14 cellular contexts compared by ENCODE assay signal in genomic region chr9:123431581-123431980, GRCh38.
DNase-seq lines count a peak whose midpoint lies in the region; ATAC-seq and TF ChIP-seq lines count a peak whose summit lies in the region.
"Had no signal": no experiment of that assay in that cellular context is flagged by ENCODE, and none has a peak within 500 bp of the region (broad histone marks: within the 10 kb centered on the region; RNA-seq: fewer than 3 reads in every experiment).

No MANE protein-coding gene starts in this region.

- H3K4me1 ChIP-seq in neuronal stem cell (ENCODE audit: control insufficient read depth in 2 of 2, insufficient read depth in 1 of 2, low read depth in 1 of 2, low read length in 2 of 2): peaks cover 15% of the 10 kb centered on the region in 2 donors
- no peaks in the 10 kb centered on the region for H3K4me1 ChIP-seq in upper lobe of right lung
- H3K4me1 ChIP-seq: BE2C, Caco-2 had no signal

- no peak overlapping the region for H4K8ac ChIP-seq in neuronal stem cell (ENCODE audit: low read depth, low read length)

- peak overlapping the region; percentile 36 for H3K9ac ChIP-seq in neuronal stem cell (ENCODE audit: low read depth, low read length, poor library complexity)

- no peak overlapping the region for H2AFZ ChIP-seq in neuronal stem cell (ENCODE audit: low read length)

- intact Hi-C loops in upper lobe of right lung (cut with DNase I): no loop called here

- H2AK5ac ChIP-seq in neuronal stem cell (ENCODE audit: low read depth, low read length): no peak overlapping the region

- H3K4ac ChIP-seq in neuronal stem cell (ENCODE audit: low read length): no peak overlapping the region

- CTCF ChIA-PET in activated CD8-positive, alpha-beta memory T cell treated with anti-CD3 and anti-CD28 coated beads, Interleukin-2, amount 10 ng/mL, durations not matched to agents 7 days and 5 days (lab: Charles Lee): no interaction called here

- H3K27ac Mint-ChIP-seq in activated CD8-positive, alpha-beta memory T cell treated with anti-CD3 and anti-CD28 coated beads, Interleukin-2, amount 10 ng/mL, durations not matched to agents 7 days and 5 days: no peak overlapping the region

- no peaks in the 10 kb centered on the region for H3K9me3 Mint-ChIP-seq in activated CD8-positive, alpha-beta memory T cell treated with anti-CD3 and anti-CD28 coated beads, Interleukin-2, amount 10 ng/mL, durations not matched to agents 7 days and 5 days (ENCODE audit: low read depth)
- H3K9me3 Mint-ChIP-seq: CD8-positive, alpha-beta memory T cell; H9 had no signal

- no peaks in the 10 kb centered on the region for H3K79me1 ChIP-seq in neuronal stem cell (ENCODE audit: low read depth, low read length)

- H3K36me3 ChIP-seq in neuronal stem cell (replicated peaks in 1 of 2; ENCODE audit: control insufficient read depth in 2 of 2, insufficient read depth in 2 of 2, low read length in 2 of 2) (peaks cover 0 to 2% of the 10 kb centered on the region in 2 donors), upper lobe of right lung (no peaks in the 10 kb centered on the region)
- H3K36me3 ChIP-seq: BE2C had no signal

- H3K4me3 Mint-ChIP-seq in activated CD8-positive, alpha-beta memory T cell treated with anti-CD3 and anti-CD28 coated beads, Interleukin-2, amount 10 ng/mL, durations not matched to agents 7 days and 5 days: no peak overlapping the region
- H3K4me3 Mint-ChIP-seq: CD4-positive, CD25-positive, alpha-beta regulatory T cell; H9 had no signal

- TF ChIP-seq CTCF in choroid plexus epithelial cell (conservative IDR thresholded peaks at IDR 0.05; ENCODE audit: low read depth, low read length): no peak
- TF ChIP-seq CTCF in coronary artery (IDR thresholded peaks at IDR 0.05): no peak
- no peak for TF ChIP-seq CTCF in upper lobe of right lung (IDR thresholded peaks at IDR 0.05)

- H3K27me3 ChIP-seq in neuronal stem cell (ENCODE audit: control insufficient read depth in 3 of 3, insufficient read depth in 3 of 3, low read depth in 1 of 3, low read length in 3 of 3) (no peaks in the 10 kb centered on the region), upper lobe of right lung (no peaks in the 10 kb centered on the region)
- H3K27me3 ChIP-seq: BE2C had no signal

- H3K4me3 ChIP-seq in choroid plexus epithelial cell (ENCODE audit: low read depth, low read length): no peak overlapping the region
- no peak overlapping the region for H3K4me3 ChIP-seq in coronary artery
- no peak overlapping the region for H3K4me3 ChIP-seq in neuronal stem cell (ENCODE audit: low read length in 2 of 2)
- H3K4me3 ChIP-seq in upper lobe of right lung: no peak overlapping the region

- H4K91ac ChIP-seq in neuronal stem cell (ENCODE audit: low read depth, low read length, poor library complexity): no peak overlapping the region

- H2BK15ac ChIP-seq in neuronal stem cell (ENCODE audit: low read length): no peak overlapping the region

- no peak overlapping the region for H2BK120ac ChIP-seq in neuronal stem cell (ENCODE audit: low read depth, low read length)

- no peak overlapping the region for H3K4me2 ChIP-seq in neuronal stem cell (ENCODE audit: insufficient read depth, low read length, poor library complexity, severe bottlenecking)

- H2BK5ac ChIP-seq in neuronal stem cell (ENCODE audit: low read length): no peak overlapping the region

- H2BK12ac ChIP-seq in neuronal stem cell (ENCODE audit: low read length): no peak overlapping the region

- no peak overlapping the region for H3K27ac ChIP-seq in coronary artery
- H3K27ac ChIP-seq in neuronal stem cell (replicated peaks; ENCODE audit: low read length): no peak overlapping the region
- H3K27ac ChIP-seq in upper lobe of right lung: no peak overlapping the region

- H3K36me3 Mint-ChIP-seq in activated CD8-positive, alpha-beta memory T cell treated with anti-CD3 and anti-CD28 coated beads, Interleukin-2, amount 10 ng/mL, durations not matched to agents 7 days and 5 days: no peaks in the 10 kb centered on the region

- DNase-seq in choroid plexus epithelial cell (ENCODE audit: low read depth) (peak; percentile 9), coronary artery (ENCODE audit: low spot score) (peak; percentile 53), neuronal stem cell (ENCODE audit: low spot score) (no peak), upper lobe of right lung (no peak)
- DNase-seq in activated CD8-positive, alpha-beta memory T cell treated with anti-CD3 and anti-CD28 coated beads, Interleukin-2, amount 10 ng/mL, durations not matched to agents 7 days and 5 days: no peak
- DNase-seq: ACHN; BE2C; C1 segment of cervical spinal cord; Caco-2; CD4-positive, CD25-positive, alpha-beta regulatory T cell; CD8-positive, alpha-beta memory T cell; GOT3; H9 had no signal

- H3K9me3 ChIP-seq in neuronal stem cell (replicated peaks in 1 of 2; ENCODE audit: control insufficient read depth in 2 of 2, insufficient read depth in 1 of 2, low read depth in 1 of 2, low read length in 2 of 2) (no peaks in the 10 kb centered on the region), upper lobe of right lung (no peaks in the 10 kb centered on the region)
- H3K9me3 ChIP-seq: BE2C, Caco-2 had no signal

- H3K4me1 Mint-ChIP-seq in activated CD8-positive, alpha-beta memory T cell treated with anti-CD3 and anti-CD28 coated beads, Interleukin-2, amount 10 ng/mL, durations not matched to agents 7 days and 5 days: no peaks in the 10 kb centered on the region
- H3K4me1 Mint-ChIP-seq: CD4-positive, CD25-positive, alpha-beta regulatory T cell had no signal

- H3K18ac ChIP-seq in neuronal stem cell (ENCODE audit: low read length): no peak overlapping the region

- H3K27me3 Mint-ChIP-seq in activated CD8-positive, alpha-beta memory T cell treated with anti-CD3 and anti-CD28 coated beads, Interleukin-2, amount 10 ng/mL, durations not matched to agents 7 days and 5 days: no peaks in the 10 kb centered on the region
- H3K27me3 Mint-ChIP-seq: CD4-positive, CD25-positive, alpha-beta regulatory T cell had no signal

- H3K23ac ChIP-seq in neuronal stem cell (ENCODE audit: low read depth, low read length, poor library complexity): peak overlapping the region; percentile 8

- ATAC-seq in upper lobe of right lung: peak; percentile 24
- ATAC-seq in GM18861 (IDR thresholded peaks at IDR 0.05; ENCODE audit: unreplicated experiment): no peak
- no peak for ATAC-seq in activated CD8-positive, alpha-beta memory T cell treated with anti-CD3 and anti-CD28 coated beads, Interleukin-2, amount 10 ng/mL, durations not matched to agents 7 days and 5 days

- no peak overlapping the region for H3K14ac ChIP-seq in neuronal stem cell (ENCODE audit: low read length)

- WGBS in neuronal stem cell (ENCODE audit: extremely low coverage in 2 of 2, insufficient read length in 2 of 2, insufficient replicate concordance in 1 of 2), 2 donors: no CpG with 5 or more reads among the region's 2 CpGs

Comparison
In these comparisons a context has a peak if more than half of its experiments do, and no peak if none do; other contexts are left out.
1. DNase-seq: peak in choroid plexus epithelial cell (single experiment) and coronary artery (single experiment); none in neuronal stem cell (single experiment), upper lobe of right lung (single experiment) and activated CD8-positive, alpha-beta memory T cell treated with anti-CD3 and anti-CD28 coated beads, Interleukin-2, amount 10 ng/mL, durations not matched to agents 7 days and 5 days (single experiment).